ENCODE assay signal across 9 cellular contexts in genomic region chr3:71111784-71112440, GRCh38.
DNase-seq lines count a peak whose midpoint lies in the region; ATAC-seq, FAIRE-seq and TF ChIP-seq lines count a peak whose summit lies in the region.
"Had no signal": no experiment of that assay in that cellular context is flagged by ENCODE, and none has a peak within 500 bp of the region (broad histone marks: within the 10 kb centered on the region; RNA-seq: fewer than 3 reads in every experiment).

No MANE protein-coding gene starts in this region.

- intact Hi-C loops in mucosa of descending colon (cut with DNase I, micrococcal nuclease) = no loop called here
- intact Hi-C loops in kidney (cut with DNase I) = no loop called here

- H3K9me3 ChIP-seq in mucosa of descending colon (no peaks in the 10 kb centered on the region), kidney (ENCODE audit: control insufficient read depth in 1 of 2, low read length in 2 of 2) (no peaks in the 10 kb centered on the region)
- H3K9me3 ChIP-seq: heart left ventricle had no signal

- H3K4me1 ChIP-seq in mucosa of descending colon (ENCODE audit: low read depth) (peaks cover 7% of the 10 kb centered on the region), kidney (ENCODE audit: control insufficient read depth in 1 of 2, insufficient read depth in 1 of 2, low read depth in 1 of 2, low read length in 2 of 2) (no peaks in the 10 kb centered on the region)

- H3K9ac ChIP-seq in kidney (ENCODE audit: low read length in 2 of 2) = no peak overlapping the region

- no peak overlapping the region for H3K27ac Mint-ChIP-seq in WTC11

- CTCF ChIA-PET in WTC11 (lab: Charles Lee) = no interaction called here

- no peaks in the 10 kb centered on the region for H3K27me3 ChIP-seq in brain microvascular endothelial cell (replicated peaks)
- H3K27me3 ChIP-seq: heart left ventricle had no signal

- H3K27ac ChIP-seq in brain microvascular endothelial cell (peak overlapping the region; percentile 63), kidney (ENCODE audit: low read depth in 2 of 2, low read length in 2 of 2) (no peak overlapping the region)

- H3K4me3 ChIP-seq in brain microvascular endothelial cell (ENCODE audit: low read depth, low read length) (no peak overlapping the region), mucosa of descending colon (no peak overlapping the region), kidney (ENCODE audit: low read length in 2 of 2) (no peak overlapping the region)

- TF ChIP-seq CTCF in brain microvascular endothelial cell (IDR thresholded peaks at IDR 0.05; ENCODE audit: low read depth, low read length, missing control alignments) (no peak), mucosa of descending colon (IDR thresholded peaks at IDR 0.05) (no peak), WTC11 (IDR thresholded peaks at IDR 0.05) (no peak), kidney (IDR thresholded peaks at IDR 0.05; ENCODE audit: borderline replicate concordance, extremely low read depth, insufficient read depth) (no peak)

- H3K36me3 Mint-ChIP-seq in WTC11 = 0 out of 2 replicates have a peak, but pooled peaks cover 2% of the 10 kb centered on the region

- POLR2A ChIA-PET in WTC11 (lab: Charles Lee) = no interaction called here

- in situ Hi-C loops in brain microvascular endothelial cell (cut with HindIII; ENCODE audit: low pct_ligation_motif_present, low sequenced_read_pairs) = no loop called here

- DNase-seq in AG20443 (ENCODE audit: low spot score) (peak; percentile 68), HTR-8/SVneo (ENCODE audit: insufficient read length, low spot score) (peak; percentile 32), brain microvascular endothelial cell (peak; percentile 89), mucosa of descending colon (no peak), WTC11 (ENCODE audit: low spot score) (no peak), kidney (no peak), NCI-H1930 (lab: John Stamatoyannopoulos, UW) (no peak), NCI-H446 (lab: John Stamatoyannopoulos, UW) (no peak)
- DNase-seq: heart left ventricle had no signal

- peaks cover 6% of the 10 kb centered on the region for H3K36me3 ChIP-seq in brain microvascular endothelial cell (replicated peaks)
- no peaks in the 10 kb centered on the region for H3K36me3 ChIP-seq in mucosa of descending colon (ENCODE audit: low read depth)
- peaks cover 0 to 4% of the 10 kb centered on the region in 2 donors for H3K36me3 ChIP-seq in kidney (ENCODE audit: control insufficient read depth in 1 of 2, insufficient read depth in 2 of 2, low read length in 2 of 2)

- FAIRE-seq in HTR-8/SVneo (lab: Jason Lieb, UNC) = peak; percentile 95
- FAIRE-seq in kidney (lab: Jason Lieb, UNC) = no peak

- no peak overlapping the region for H3K4me3 Mint-ChIP-seq in WTC11

- H3K27me3 Mint-ChIP-seq in WTC11 (ENCODE audit: low read depth) = no peaks in the 10 kb centered on the region

- peaks cover 27% of the 10 kb centered on the region for H3K4me1 Mint-ChIP-seq in WTC11

- peak; percentile 55 for ATAC-seq in mucosa of descending colon
- no peak for ATAC-seq in WTC11

- no peaks in the 10 kb centered on the region for H3K9me3 Mint-ChIP-seq in WTC11

TF ChIP-seq in WTC11, 78 proteins besides CTCF, POLR2A, EP300 and RAD21:
- no peak for TF ChIP-seq TCF7 (CRISPR knock-in tag; IDR thresholded peaks at IDR 0.05; ENCODE audit: low read depth)

Comparison
In these comparisons a context has a peak if more than half of its experiments do, and no peak if none do; other contexts are left out.
1. DNase-seq: peak in AG20443 (single experiment), HTR-8/SVneo (single experiment) and brain microvascular endothelial cell (single experiment); none in mucosa of descending colon (0 of 3), WTC11 (single experiment), kidney (single experiment), NCI-H1930 (0 of 2) and NCI-H446 (0 of 2).